Comparison of ENCODE assay signal across 19 cellular contexts in the genomic region with DNA sequence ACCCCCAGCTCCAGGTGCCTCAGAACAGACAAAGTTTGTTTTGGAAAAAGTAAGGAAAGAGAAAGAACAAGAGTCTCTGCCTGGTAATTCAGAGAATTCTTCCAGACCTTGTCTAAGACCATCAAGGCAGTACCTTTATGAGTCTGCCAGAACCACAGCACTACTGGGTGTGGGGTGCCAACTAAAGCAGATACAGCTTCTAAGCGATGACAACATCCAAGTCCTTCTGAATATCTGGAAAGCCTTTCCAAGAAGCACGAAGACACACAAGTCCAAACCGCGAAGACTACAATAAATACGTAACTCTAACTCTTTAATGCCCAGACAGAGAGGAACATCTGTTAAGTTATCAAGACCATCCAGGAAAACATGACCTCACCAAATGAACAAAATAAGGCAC.
DNase-seq lines count a peak whose midpoint lies in the region; ATAC-seq and TF ChIP-seq lines count a peak whose summit lies in the region.
"Had no signal": no experiment of that assay in that cellular context is flagged by ENCODE, and none has a peak within 500 bp of the region (broad histone marks: within the 10 kb centered on the region; RNA-seq: fewer than 3 reads in every experiment).

No MANE protein-coding gene starts in this region.

- no peaks in the 10 kb centered on the region for H4K20me1 ChIP-seq in H9 (ENCODE audit: control insufficient read depth, insufficient read depth, insufficient read length)
- peaks cover 12% of the 10 kb centered on the region for H4K20me1 ChIP-seq in osteoblast (ENCODE audit: insufficient read depth, low read length)

- H3K4me3 ChIP-seq in osteoblast (ENCODE audit: insufficient read depth, low read length): no peak overlapping the region

- H2BK20ac ChIP-seq in H9 (ENCODE audit: low read depth, low read length, poor library complexity, severe bottlenecking): no peak overlapping the region

- H3K23me2 ChIP-seq in H9 (ENCODE audit: insufficient read length, low read depth, low read length, poor library complexity, severe bottlenecking): no peaks in the 10 kb centered on the region

- H2BK120ac ChIP-seq in H9 (ENCODE audit: low read depth, low read length, poor library complexity, severe bottlenecking): no peak overlapping the region

- no peak for DNase-seq in activated naive CD4-positive, alpha-beta T cell treated with anti-CD3 and anti-CD28 coated beads, Interleukin-2, amount 50 U/mL, for 72 hours (ENCODE audit: low spot score in 2 of 2)
- no peak for DNase-seq in activated naive CD4-positive, alpha-beta T cell treated with anti-CD3 and anti-CD28 coated beads for 36 hours
- DNase-seq in H9 (no peak), astrocyte of the hippocampus (ENCODE audit: low read depth, low spot score) (peak; percentile 9), osteoblast (ENCODE audit: insufficient read length, low spot score, missing footprints) (peak; percentile 46), GM10266 (ENCODE audit: extremely low spot score) (no peak), glomerular visceral epithelial cell (ENCODE audit: extremely low spot score) (no peak), caudate nucleus (lab: John Stamatoyannopoulos, UW) (no peak)
- DNase-seq: ACHN; CD8-positive, alpha-beta memory T cell; DMS 273 treated with DMSO at 0.1 percent for 48 hours; KBM-7; NCI-H1092; NCI-H345; NCI-H69; NK-92 treated with Interleukin-12 subunit alpha and Interleukin-12 subunit beta, amount 100 ng/mL, for 24 hours; OCI-M1; RPMI8226 had no signal

- H3K27me3 Mint-ChIP-seq in activated naive CD4-positive, alpha-beta T cell treated with anti-CD3 and anti-CD28 coated beads for 36 hours (ENCODE audit: low read depth): no peaks in the 10 kb centered on the region
- no peaks in the 10 kb centered on the region for H3K27me3 Mint-ChIP-seq in H9 (ENCODE audit: low read depth)
- H3K27me3 Mint-ChIP-seq: B cell; CD8-positive, alpha-beta memory T cell had no signal

- H2BK15ac ChIP-seq in H9 (ENCODE audit: low read depth, low read length): no peak overlapping the region

- no peak overlapping the region for H3K4me2 ChIP-seq in H9 (ENCODE audit: insufficient read depth, insufficient read length, low read length)
- H3K4me2 ChIP-seq in osteoblast (ENCODE audit: insufficient read depth, low read length): no peak overlapping the region

- H3K9ac ChIP-seq in H9 (ENCODE audit: extremely low read depth, insufficient read length, low read length): no peak overlapping the region

- H3K79me1 ChIP-seq in H9 (ENCODE audit: insufficient read depth, low read depth, low read length, poor library complexity, severe bottlenecking): no peaks in the 10 kb centered on the region

- H3K79me2 ChIP-seq in H9 (ENCODE audit: insufficient read depth, low read length) (no peaks in the 10 kb centered on the region), osteoblast (ENCODE audit: insufficient read depth, low read length) (peaks cover 77% of the 10 kb centered on the region)

- H3K14ac ChIP-seq in H9 (ENCODE audit: insufficient read depth, low read length): no peak overlapping the region

- H3K9me3 ChIP-seq in H9 (ENCODE audit: control insufficient read depth, low read depth, low read length) (no peaks in the 10 kb centered on the region), osteoblast (ENCODE audit: low read depth, low read length) (no peaks in the 10 kb centered on the region)

- peaks cover 0 to 8% of the 10 kb centered on the region in 2 donors for H3K9me3 Mint-ChIP-seq in activated naive CD4-positive, alpha-beta T cell treated with anti-CD3 and anti-CD28 coated beads, Interleukin-2, amount 50 U/mL, for 72 hours
- peaks cover 1% of the 10 kb centered on the region for H3K9me3 Mint-ChIP-seq in activated naive CD4-positive, alpha-beta T cell treated with anti-CD3 and anti-CD28 coated beads for 36 hours
- peaks cover 0 to 3% of the 10 kb centered on the region in 2 experiments; a peak in 1 of 5 replicates for H3K9me3 Mint-ChIP-seq in H9

- ATAC-seq in activated naive CD4-positive, alpha-beta T cell treated with anti-CD3 and anti-CD28 coated beads, Interleukin-2, amount 50 U/mL, for 72 hours: peak in 1 of 2 donors; percentile 90

- no peak overlapping the region for H3T11ph ChIP-seq in H9 (ENCODE audit: low read length)

- no peak overlapping the region for H3K18ac ChIP-seq in H9 (ENCODE audit: insufficient read length, low read depth, low read length)

- no peak for TF ChIP-seq CTCF in H9 (conservative IDR thresholded peaks at IDR 0.05)
- no peak for TF ChIP-seq CTCF in osteoblast (IDR thresholded peaks at IDR 0.05; ENCODE audit: extremely low read depth, low read depth, low read length)
- no peak for TF ChIP-seq CTCF in GM10266 (IDR thresholded peaks at IDR 0.05; ENCODE audit: control insufficient read depth, insufficient read depth, low read depth, missing control alignments)

- no peak overlapping the region for H2BK5ac ChIP-seq in H9 (ENCODE audit: insufficient read length, low read length)

- H3K27ac Mint-ChIP-seq in activated naive CD4-positive, alpha-beta T cell treated with anti-CD3 and anti-CD28 coated beads, Interleukin-2, amount 50 U/mL, for 72 hours: peak overlapping the region; percentile 6 to 42
- no peak overlapping the region for H3K27ac Mint-ChIP-seq in activated naive CD4-positive, alpha-beta T cell treated with anti-CD3 and anti-CD28 coated beads for 36 hours
- peak overlapping the region in 2 of 3 experiments; percentile 55 to 56; a peak in 4 of 7 replicates for H3K27ac Mint-ChIP-seq in H9
- H3K27ac Mint-ChIP-seq: B cell had no signal

- no peak overlapping the region for H3K23ac ChIP-seq in H9 (ENCODE audit: insufficient read length, low read depth, low read length)

- WGBS in H9 (ENCODE audit: extremely low coverage, insufficient read length, low lambda C conversion rate): no CpG with 5 or more reads among the region's 5 CpGs

- H3K27ac ChIP-seq in H9 (ENCODE audit: insufficient read length, low read depth, low read length) (no peak overlapping the region), osteoblast (ENCODE audit: low read depth, low read length) (peak overlapping the region; percentile 29), caudate nucleus (ENCODE audit: low read depth, low read length) (no peak overlapping the region)

- peaks cover 4% of the 10 kb centered on the region for H3K4me1 Mint-ChIP-seq in activated naive CD4-positive, alpha-beta T cell treated with anti-CD3 and anti-CD28 coated beads for 36 hours (ENCODE audit: low read depth)
- H3K4me1 Mint-ChIP-seq in H9: peaks cover 23 to 24% of the 10 kb centered on the region in 2 experiments
- H3K4me1 Mint-ChIP-seq: B cell had no signal

- H2AK5ac ChIP-seq in H9 (ENCODE audit: insufficient read length, low read length): no peak overlapping the region

- H4K91ac ChIP-seq in H9 (ENCODE audit: insufficient read length, low read depth, low read length): no peak overlapping the region

- intact Hi-C loops in activated naive CD4-positive, alpha-beta T cell treated with anti-CD3 and anti-CD28 coated beads for 36 hours (cut with micrococcal nuclease): no loop called here

- CTCF ChIA-PET in activated naive CD4-positive, alpha-beta T cell treated with anti-CD3 and anti-CD28 coated beads for 36 hours (lab: Charles Lee): no interaction called here

- H2AFZ ChIP-seq in H9 (ENCODE audit: low read length): no peak overlapping the region
- H2AFZ ChIP-seq in osteoblast (ENCODE audit: low read length): no peak overlapping the region

- H3K36me3 ChIP-seq in osteoblast (ENCODE audit: insufficient read depth, low read length): peaks cover 83% of the 10 kb centered on the region

- H2BK12ac ChIP-seq in H9 (ENCODE audit: insufficient read length, low read depth, low read length): no peak overlapping the region

- no peak overlapping the region for H3K56ac ChIP-seq in H9 (ENCODE audit: insufficient read length, low read depth, low read length)

- H3K4me1 ChIP-seq in H9 (ENCODE audit: insufficient read depth, low read length) (peaks cover 8% of the 10 kb centered on the region; the same call in 1 of the 2 replicates), osteoblast (ENCODE audit: insufficient read depth, low read length) (no peaks in the 10 kb centered on the region)

- H4K5ac ChIP-seq in H9 (ENCODE audit: insufficient read length, low read depth, low read length): no peak overlapping the region

- H3K4ac ChIP-seq in H9 (ENCODE audit: low read depth, low read length): no peak overlapping the region

- no peak overlapping the region for H4K8ac ChIP-seq in H9 (replicated peaks; ENCODE audit: insufficient read length, low read depth, low read length)

- no peak overlapping the region for H3K4me3 Mint-ChIP-seq in activated naive CD4-positive, alpha-beta T cell treated with anti-CD3 and anti-CD28 coated beads for 36 hours
- no peak overlapping the region for H3K4me3 Mint-ChIP-seq in H9
- H3K4me3 Mint-ChIP-seq: B cell; CD8-positive, alpha-beta memory T cell had no signal

- H3K27me3 ChIP-seq in H9 (ENCODE audit: insufficient read depth, low read length) (no peaks in the 10 kb centered on the region), osteoblast (ENCODE audit: insufficient read depth, low read length) (no peaks in the 10 kb centered on the region)

- peaks cover 24 to 49% of the 10 kb centered on the region in 2 donors for H3K36me3 Mint-ChIP-seq in activated naive CD4-positive, alpha-beta T cell treated with anti-CD3 and anti-CD28 coated beads, Interleukin-2, amount 50 U/mL, for 72 hours
- peaks cover 52% of the 10 kb centered on the region for H3K36me3 Mint-ChIP-seq in activated naive CD4-positive, alpha-beta T cell treated with anti-CD3 and anti-CD28 coated beads for 36 hours (ENCODE audit: low read depth)
- H3K36me3 Mint-ChIP-seq in H9 (ENCODE audit: insufficient read depth in 1 of 3, low read depth in 3 of 3): peaks cover 21 to 49% (median 41%) of the 10 kb centered on the region in 3 experiments; a peak in 6 of 7 replicates

Comparison
In these comparisons a context has a peak if more than half of its experiments do, and no peak if none do; other contexts are left out.
1. DNase-seq: peak in astrocyte of the hippocampus (single experiment) and osteoblast (single experiment); none in activated naive CD4-positive, alpha-beta T cell treated with anti-CD3 and anti-CD28 coated beads, Interleukin-2, amount 50 U/mL, for 72 hours (0 of 2), activated naive CD4-positive, alpha-beta T cell treated with anti-CD3 and anti-CD28 coated beads for 36 hours (single experiment), H9 (single experiment), GM10266 (single experiment), glomerular visceral epithelial cell (single experiment) and caudate nucleus (0 of 61).